1 cellular context compared by ENCODE assay signal in genomic region chr19:18605546-18606280, GRCh38.
TF ChIP-seq lines count a peak whose summit lies in the region.

No MANE protein-coding gene starts in this region.

TF ChIP-seq in endothelial cell of umbilical vein, 7 proteins besides CTCF, POLR2A, EP300 and RAD21:
- TF ChIP-seq EZH2 (IDR thresholded peaks at IDR 0.05; ENCODE audit: borderline replicate concordance, low read depth, low read length, severe bottlenecking), result peak; percentile 96
- TF ChIP-seq POLR2AphosphoS5 (IDR thresholded peaks at IDR 0.05; ENCODE audit: insufficient read depth, low read depth, low read length), result no peak
